In the genomic region with DNA sequence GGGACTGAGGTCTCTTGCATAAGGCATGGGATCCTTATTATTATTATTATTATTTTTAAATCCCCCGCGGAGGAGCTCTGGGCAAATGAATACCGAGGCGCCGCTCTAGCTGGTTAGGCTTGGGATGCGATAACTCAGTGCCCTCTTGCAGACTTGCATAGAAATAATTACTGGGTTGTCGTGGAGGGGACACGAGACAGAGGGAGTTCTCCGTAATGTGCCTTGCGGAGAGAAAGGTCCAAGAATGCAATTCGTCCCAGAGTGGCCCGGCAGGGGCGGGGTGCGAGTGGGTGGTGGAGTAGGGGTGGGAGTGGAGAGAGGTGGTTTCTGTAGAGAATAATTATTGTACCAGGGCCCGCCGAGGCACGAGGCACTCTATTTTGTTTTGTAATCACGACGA, we compare ENCODE assay signal across 15 cellular contexts. TPM values are rescaled to one million over a fixed set of nuclear protein-coding genes. Genes with fewer than 3 reads are reported as not detected.
DNase-seq lines count a peak whose midpoint lies in the region; ATAC-seq, FAIRE-seq and TF ChIP-seq lines count a peak whose summit lies in the region.
"Had no signal": no experiment of that assay in that cellular context is flagged by ENCODE, and none has a peak within 500 bp of the region (broad histone marks: within the 10 kb centered on the region; RNA-seq: fewer than 3 reads in every experiment).

No MANE protein-coding gene starts in this region.

- H4K20me1 ChIP-seq in astrocyte (ENCODE audit: insufficient read depth, low read length), result no peaks in the 10 kb centered on the region

- H3K36me3 ChIP-seq in right atrium auricular region (peaks cover 13% of the 10 kb centered on the region), astrocyte (ENCODE audit: insufficient read depth, low read length) (no peaks in the 10 kb centered on the region), tibial nerve (no peaks in the 10 kb centered on the region)

- DNase-seq in right atrium auricular region (ENCODE audit: low spot score), result no peak
- DNase-seq in left ventricle myocardium superior, result no peak
- no peak for DNase-seq in astrocyte (ENCODE audit: low read depth)
- no peak for DNase-seq in memory B cell (ENCODE audit: low spot score in 2 of 2)
- no peak for DNase-seq in putamen (ENCODE audit: low spot score)
- no peak for DNase-seq in DMS114 treated with DMSO at 0.1 percent for 48 hours (lab: John Stamatoyannopoulos, UW; ENCODE audit: unreplicated experiment)
- DNase-seq in tibial nerve (ENCODE audit: low spot score in 2 of 2), result no peak
- DNase-seq: activated CD4-positive, CD25-positive, alpha-beta regulatory T cell treated with anti-CD3 and anti-CD28 coated beads, Interleukin-2, amount 50 U/mL, for 72 hours; C1 segment of cervical spinal cord; caudate nucleus; NCI-H510A; nucleus accumbens had no signal

- H3K27ac Mint-ChIP-seq in astrocyte (ENCODE audit: unreplicated experiment), result peak overlapping the region; percentile 18
- no peak overlapping the region for H3K27ac Mint-ChIP-seq in memory B cell

- H3K79me2 ChIP-seq in astrocyte (ENCODE audit: insufficient read depth, low read length), result no peaks in the 10 kb centered on the region

- ATAC-seq in left ventricle myocardium superior (no peak), memory B cell (ENCODE audit: low read depth) (no peak), GM18909 (IDR thresholded peaks at IDR 0.05; ENCODE audit: poor library complexity, unreplicated experiment) (no peak)

- H3K27me3 ChIP-seq in right atrium auricular region (no peaks in the 10 kb centered on the region), astrocyte (ENCODE audit: insufficient read depth, low read length) (peaks cover 95% of the 10 kb centered on the region), tibial nerve (peaks cover 0 to 100% of the 10 kb centered on the region in 2 donors)

- WGBS in tibial nerve, 2 donors, result 3 to 11% methylated on average over 19 of the region's 19 CpGs

- H3K4me3 Mint-ChIP-seq in astrocyte (ENCODE audit: unreplicated experiment) (no peak overlapping the region), memory B cell (peak overlapping the region; percentile 19)

- TF ChIP-seq CTCF in right atrium auricular region (IDR thresholded peaks at IDR 0.05) (no peak), astrocyte (IDR thresholded peaks at IDR 0.05; ENCODE audit: insufficient read depth, low read depth, low read length) (no peak), tibial nerve (IDR thresholded peaks at IDR 0.05) (no peak)

- H2AFZ ChIP-seq in astrocyte (ENCODE audit: low read depth, low read length), result no peak overlapping the region

- H3K4me1 Mint-ChIP-seq in astrocyte (ENCODE audit: low read depth, unreplicated experiment) (no peaks in the 10 kb centered on the region), memory B cell (peaks cover 2% of the 10 kb centered on the region)

- H3K27ac ChIP-seq in right atrium auricular region (peak overlapping the region; percentile 88 to 90), astrocyte (ENCODE audit: low read depth, low read length) (no peak overlapping the region), tibial nerve (no peak overlapping the region)

- peak overlapping the region; percentile 51 to 64 for H3K4me3 ChIP-seq in right atrium auricular region
- no peak overlapping the region for H3K4me3 ChIP-seq in astrocyte (ENCODE audit: insufficient read depth, low read depth, low read length)
- peak overlapping the region in 1 of 4 donors; percentile 26 for H3K4me3 ChIP-seq in tibial nerve

- H3K4me1 ChIP-seq in right atrium auricular region (peaks cover 0 to 32% of the 10 kb centered on the region in 2 donors), astrocyte (ENCODE audit: insufficient read depth, low read length) (no peaks in the 10 kb centered on the region), tibial nerve (peaks cover 0 to 54% (median 0%) of the 10 kb centered on the region in 4 donors)

- FAIRE-seq in astrocyte (lab: Jason Lieb, UNC), result no peak

- no peak for TF ChIP-seq EP300 in tibial nerve (IDR thresholded peaks at IDR 0.05)

- peaks cover 2% of the 10 kb centered on the region for H3K36me3 Mint-ChIP-seq in astrocyte (ENCODE audit: low read depth, unreplicated experiment)
- H3K36me3 Mint-ChIP-seq in memory B cell, result no peaks in the 10 kb centered on the region

- H3K4me2 ChIP-seq in astrocyte (ENCODE audit: low read length), result no peak overlapping the region

- peaks cover 26% of the 10 kb centered on the region for H3K9me3 Mint-ChIP-seq in astrocyte (ENCODE audit: unreplicated experiment)
- peaks cover 2% of the 10 kb centered on the region for H3K9me3 Mint-ChIP-seq in memory B cell
- H3K9me3 Mint-ChIP-seq: activated T-helper 2 cell treated with anti-CD3 and anti-CD28 coated beads, Interferon-gamma antibody, Interleukin-2, Interleukin-4, amounts not matched to agents 10 μg/mL and 5 μg/mL and 100 μg/mL, durations not matched to agents 14 hours and 24 hours and 36 hours had no signal

- H3K27me3 Mint-ChIP-seq in astrocyte (ENCODE audit: low read depth, unreplicated experiment), result peaks cover 97% of the 10 kb centered on the region
- H3K27me3 Mint-ChIP-seq in memory B cell, result peaks cover 44% of the 10 kb centered on the region

- H3K9me3 ChIP-seq in right atrium auricular region (no peaks in the 10 kb centered on the region), astrocyte (ENCODE audit: insufficient read depth, low read depth, low read length) (peaks cover 3% of the 10 kb centered on the region), tibial nerve (no peaks in the 10 kb centered on the region)

- no peak overlapping the region for H3K9ac ChIP-seq in astrocyte (ENCODE audit: low read length)

- TF ChIP-seq POLR2A in tibial nerve (IDR thresholded peaks at IDR 0.05), result no peak

- intact Hi-C loops in left ventricle myocardium superior (cut with micrococcal nuclease), result no loop called here

RNA-seq across cellular contexts. Expression of gene TBX5, which starts 2.5 kb away (rescaled TPM):
- total RNA-seq in right atrium auricular region (100 to 1,000 TPM; 238 to 345 TPM), left ventricle myocardium superior (73.5 TPM), astrocyte (not detected in 2 replicates), tibial nerve (not detected)
- total RNA-seq: activated T-helper 2 cell treated with anti-CD3 and anti-CD28 coated beads, Interferon-gamma antibody, Interleukin-2, Interleukin-4, amounts not matched to agents 10 μg/mL and 5 μg/mL and 100 μg/mL, durations not matched to agents 14 hours and 24 hours and 36 hours; lung microvascular endothelial cell had no signal

Comparison
In these comparisons a context has a peak if more than half of its experiments do, and no peak if none do; other contexts are left out.
1. H3K27ac ChIP-seq: peak in right atrium auricular region (2 of 2); none in astrocyte (single experiment) and tibial nerve (0 of 4).
2. RNA of gene TBX5, which starts 2.5 kb away (total RNA-seq): 238 to 345 TPM in right atrium auricular region and 73.5 TPM in left ventricle myocardium superior (single experiment); not detected in astrocyte and not detected in tibial nerve; every median in the first group is over 10 times any median in the second.